8 cellular contexts compared by ENCODE assay signal in genomic region chr5:52725781-52726180, GRCh38.
DNase-seq lines count a peak whose midpoint lies in the region; ATAC-seq, FAIRE-seq and TF ChIP-seq lines count a peak whose summit lies in the region.

No MANE protein-coding gene starts in this region.

- H3K9me3 Mint-ChIP-seq in T-helper 1 cell treated with Interleukin-12 subunit alpha and Interleukin-12 subunit beta and Interleukin-4 antibody, amounts not matched to agents 30 μg/mL and 1 μg/mL, for 36 hours, result peaks cover 15% of the 10 kb centered on the region
- H3K9me3 Mint-ChIP-seq in astrocyte (ENCODE audit: unreplicated experiment), result peaks cover 4% of the 10 kb centered on the region

- DNase-seq in T-helper 1 cell (no peak), astrocyte (ENCODE audit: low read depth) (no peak), trophoblast cell (no peak), KG1 (lab: John Stamatoyannopoulos, UW) (no peak)
- DNase-seq in NK-92 treated with Interleukin-12 subunit alpha and Interleukin-12 subunit beta, amount 100 ng/mL, for 24 hours (lab: John Stamatoyannopoulos, UW), result no peak

- no peak for TF ChIP-seq CTCF in astrocyte (IDR thresholded peaks at IDR 0.05; ENCODE audit: insufficient read depth, low read depth, low read length)

- no CpG with 5 or more reads among the region's 3 CpGs for WGBS in trophoblast cell (ENCODE audit: extremely low coverage, insufficient coverage, insufficient read length)

- H3K79me2 ChIP-seq in astrocyte (ENCODE audit: insufficient read depth, low read length) (no peaks in the 10 kb centered on the region), trophoblast cell (ENCODE audit: control insufficient read depth, insufficient read depth, low read length, poor library complexity) (no peaks in the 10 kb centered on the region)

- H2BK12ac ChIP-seq in trophoblast cell (ENCODE audit: low read length), result peak overlapping the region; percentile 59

- peak overlapping the region; percentile 55 for H4K91ac ChIP-seq in trophoblast cell (ENCODE audit: low read depth, low read length)

- H2AFZ ChIP-seq in astrocyte (ENCODE audit: low read depth, low read length) (no peak overlapping the region), trophoblast cell (ENCODE audit: insufficient read depth, low read length, poor library complexity) (no peak overlapping the region)

- H3K27me3 ChIP-seq in astrocyte (ENCODE audit: insufficient read depth, low read length) (no peaks in the 10 kb centered on the region), trophoblast cell (ENCODE audit: insufficient read depth, low read length) (no peaks in the 10 kb centered on the region)

- H3K27ac ChIP-seq in astrocyte (ENCODE audit: low read depth, low read length) (no peak overlapping the region), trophoblast cell (ENCODE audit: low read depth, low read length) (peak overlapping the region; percentile 61)

- H3K4me1 Mint-ChIP-seq in T-helper 1 cell treated with Interleukin-12 subunit alpha and Interleukin-12 subunit beta and Interleukin-4 antibody, amounts not matched to agents 30 μg/mL and 1 μg/mL, for 36 hours (ENCODE audit: low read depth), result peaks cover 56% of the 10 kb centered on the region
- peaks cover 23% of the 10 kb centered on the region for H3K4me1 Mint-ChIP-seq in astrocyte (ENCODE audit: low read depth, unreplicated experiment)

- H4K8ac ChIP-seq in trophoblast cell (ENCODE audit: low read depth, low read length), result no peak overlapping the region

- ATAC-seq in HG03378 (IDR thresholded peaks at IDR 0.05; ENCODE audit: unreplicated experiment) (peak; percentile 19), HG03159 (IDR thresholded peaks at IDR 0.05; ENCODE audit: unreplicated experiment) (no peak)

- H3K4me2 ChIP-seq in astrocyte (ENCODE audit: low read length) (peak overlapping the region; percentile 38), trophoblast cell (ENCODE audit: low read length) (no peak overlapping the region)

- no peak overlapping the region for H3K23ac ChIP-seq in trophoblast cell (ENCODE audit: low read length)

- no peak overlapping the region for H3K14ac ChIP-seq in trophoblast cell (ENCODE audit: low read length)

- H3K4me3 ChIP-seq in astrocyte (ENCODE audit: insufficient read depth, low read depth, low read length), result no peak overlapping the region
- no peak overlapping the region for H3K4me3 ChIP-seq in trophoblast cell (ENCODE audit: low read depth, low read length)

- H4K20me1 ChIP-seq in astrocyte (ENCODE audit: insufficient read depth, low read length), result no peaks in the 10 kb centered on the region

- peaks cover 6% of the 10 kb centered on the region for H3K79me1 ChIP-seq in trophoblast cell (ENCODE audit: low read length)

- H3K9ac ChIP-seq in astrocyte (ENCODE audit: low read length), result no peak overlapping the region
- H3K9ac ChIP-seq in trophoblast cell (ENCODE audit: low read length), result no peak overlapping the region

- H3K36me3 ChIP-seq in astrocyte (ENCODE audit: insufficient read depth, low read length) (no peaks in the 10 kb centered on the region), trophoblast cell (ENCODE audit: control insufficient read depth in 1 of 2, insufficient read depth in 2 of 2, low read length in 2 of 2) (no peaks in the 10 kb centered on the region)

- H3K27ac Mint-ChIP-seq in T-helper 1 cell treated with Interleukin-12 subunit alpha and Interleukin-12 subunit beta and Interleukin-4 antibody, amounts not matched to agents 30 μg/mL and 1 μg/mL, for 36 hours, result peak overlapping the region; percentile 92
- peak overlapping the region; percentile 35 for H3K27ac Mint-ChIP-seq in astrocyte (ENCODE audit: unreplicated experiment)

- peak overlapping the region; percentile 78 for H3K4me3 Mint-ChIP-seq in T-helper 1 cell treated with Interleukin-12 subunit alpha and Interleukin-12 subunit beta and Interleukin-4 antibody, amounts not matched to agents 30 μg/mL and 1 μg/mL, for 36 hours
- H3K4me3 Mint-ChIP-seq in astrocyte (ENCODE audit: unreplicated experiment), result no peak overlapping the region

- no peak overlapping the region for H2AK5ac ChIP-seq in trophoblast cell (ENCODE audit: low read length)

- H3K4ac ChIP-seq in trophoblast cell (ENCODE audit: low read depth, low read length), result no peak overlapping the region

- H3K36me3 Mint-ChIP-seq in T-helper 1 cell treated with Interleukin-12 subunit alpha and Interleukin-12 subunit beta and Interleukin-4 antibody, amounts not matched to agents 30 μg/mL and 1 μg/mL, for 36 hours (ENCODE audit: low read depth), result peaks cover 19% of the 10 kb centered on the region
- H3K36me3 Mint-ChIP-seq in astrocyte (ENCODE audit: low read depth, unreplicated experiment), result no peaks in the 10 kb centered on the region

- peak overlapping the region; percentile 18 for H2BK5ac ChIP-seq in trophoblast cell (ENCODE audit: low read depth, low read length, poor library complexity)

- peak overlapping the region; percentile 58 for H2BK120ac ChIP-seq in trophoblast cell (ENCODE audit: insufficient read depth, low read length, poor library complexity)

- no peaks in the 10 kb centered on the region for H3K27me3 Mint-ChIP-seq in T-helper 1 cell treated with Interleukin-12 subunit alpha and Interleukin-12 subunit beta and Interleukin-4 antibody, amounts not matched to agents 30 μg/mL and 1 μg/mL, for 36 hours (ENCODE audit: low read depth)
- H3K27me3 Mint-ChIP-seq in astrocyte (ENCODE audit: low read depth, unreplicated experiment), result no peaks in the 10 kb centered on the region

- no peak overlapping the region for H4K12ac ChIP-seq in trophoblast cell (ENCODE audit: low read depth, low read length)

- no peak for FAIRE-seq in astrocyte (lab: Jason Lieb, UNC)

- no peaks in the 10 kb centered on the region for H3K9me3 ChIP-seq in astrocyte (ENCODE audit: insufficient read depth, low read depth, low read length)
- H3K9me3 ChIP-seq in trophoblast cell (ENCODE audit: insufficient read depth, low read depth, low read length), result peaks cover 1% of the 10 kb centered on the region

- no peak overlapping the region for H3K18ac ChIP-seq in trophoblast cell (ENCODE audit: low read length)

- H3K4me1 ChIP-seq in astrocyte (ENCODE audit: insufficient read depth, low read length) (no peaks in the 10 kb centered on the region), trophoblast cell (ENCODE audit: control insufficient read depth in 1 of 2, insufficient read depth in 2 of 2, low read length in 2 of 2) (peaks cover 5 to 8% of the 10 kb centered on the region in 2 experiments)
